Comparison of ENCODE assay signal across 35 cellular contexts in the genomic region with DNA sequence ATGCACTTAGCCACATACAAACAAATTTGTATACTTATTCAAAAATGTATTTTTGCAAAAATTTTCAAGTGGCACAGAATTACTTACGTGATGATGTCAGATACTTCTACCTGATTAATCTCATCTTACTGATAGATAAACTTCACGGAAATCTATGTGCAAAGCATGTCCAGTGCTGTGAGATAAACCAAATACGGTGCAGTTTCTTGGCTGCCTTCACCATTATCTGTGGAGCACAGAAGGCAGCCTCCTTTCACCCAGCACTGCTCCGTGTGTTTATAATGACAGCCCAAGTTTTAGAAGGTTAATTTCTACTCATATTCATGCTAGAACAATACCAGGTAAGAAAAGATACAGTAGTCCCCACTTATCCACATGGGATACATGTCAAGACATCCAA.
"Had no signal": no experiment of that assay in that cellular context is flagged by ENCODE, and none has a peak within 500 bp of the region (broad histone marks: within the 10 kb centered on the region; RNA-seq: fewer than 3 reads in every experiment).

No MANE protein-coding gene starts in this region.

- H3K4me2 ChIP-seq: KMS-11 had no signal

- H3K9ac ChIP-seq: KMS-11 had no signal

- H3K36me3 ChIP-seq: MG63 had no signal

- DNase-seq: Karpas-422, Kasumi-1, KG1, MG63, MM.1S, MV-4-11, NCI-H1048, NCI-H1092, NCI-H1092 treated with DMSO at 0.1 percent for 48 hours, NCI-H1105, NCI-H1105 treated with DMSO at 0.1 percent for 48 hours, NCI-H1417, NCI-H1417 treated with DMSO at 0.1 percent for 48 hours, NCI-H1436, NCI-H1436 treated with DMSO at 0.1 percent for 48 hours, NCI-H146, NCI-H1694, NCI-H1694 treated with DMSO at 0.1 percent for 48 hours, NCI-H187, NCI-H187 treated with DMSO at 0.1 percent for 48 hours, NCI-H1930, NCI-H2029, NCI-H2029 treated with DMSO at 0.1 percent for 48 hours, NCI-H2081, NCI-H2081 treated with DMSO at 0.1 percent for 48 hours, NCI-H2107, NCI-H2171, NCI-H2171 treated with DMSO at 0.1 percent for 48 hours, NCI-H2227 treated with DMSO at 0.1 percent for 48 hours, NCI-H226, NCI-H345, NCI-H446, NCI-H446 treated with DMSO at 0.1 percent for 48 hours, NCI-H510A had no signal

- H3K4me3 ChIP-seq: MG63 had no signal

- H3K27ac ChIP-seq: KMS-11 had no signal

- H3K27me3 ChIP-seq: MG63 had no signal

- H3K9me3 ChIP-seq: MG63 had no signal
